Comparison of ENCODE assay signal across 15 cellular contexts in genomic region chr14:52032196-52032865, GRCh38. TPM values are rescaled to one million over a fixed set of nuclear protein-coding genes. Genes with fewer than 3 reads are reported as not detected.
DNase-seq lines count a peak whose midpoint lies in the region; ATAC-seq and TF ChIP-seq lines count a peak whose summit lies in the region.
"Had no signal": no experiment of that assay in that cellular context is flagged by ENCODE, and none has a peak within 500 bp of the region (broad histone marks: within the 10 kb centered on the region; RNA-seq: fewer than 3 reads in every experiment).

No MANE protein-coding gene starts in this region.

- peak overlapping the region in 1 of 2 experiments; percentile 7 for H2BK12ac ChIP-seq in mesenchymal stem cell (ENCODE audit: low read length in 2 of 2)

- intact Hi-C loops in esophagus muscularis mucosa (cut with DNase I) = loop anchor here (5.0 kb wide), 1 partner anchor 35 kb away; no protein-coding TSS in a partner anchor

- H3K27ac ChIP-seq in esophagus muscularis mucosa (replicated peaks in 1 of 4) (peak overlapping the region in 3 of 4 donors; percentile 25 to 47 (median 35)), mesenchymal stem cell (ENCODE audit: low read length, poor library complexity, severe bottlenecking) (no peak overlapping the region), thoracic aorta (peak overlapping the region; percentile 63 to 70)
- H3K27ac ChIP-seq: colonic mucosa, WERI-Rb-1 had no signal

- TF ChIP-seq CTCF in esophagus muscularis mucosa (IDR thresholded peaks at IDR 0.05) (no peak), thoracic aorta (IDR thresholded peaks at IDR 0.05) (no peak)

- H2BK15ac ChIP-seq in mesenchymal stem cell (ENCODE audit: low read depth, poor library complexity, severe bottlenecking) = no peak overlapping the region

- H3K4me3 ChIP-seq in esophagus muscularis mucosa = no peak overlapping the region
- H3K4me3 ChIP-seq in mesenchymal stem cell (ENCODE audit: insufficient read depth in 1 of 2, low read depth in 1 of 2, low read length in 2 of 2) = peak overlapping the region in 1 of 2 experiments; percentile 61
- peak overlapping the region; percentile 29 for H3K4me3 ChIP-seq in thoracic aorta
- H3K4me3 ChIP-seq: BLaER1 treated with 17β-estradiol and CSF1 and Interleukin-3, amounts not matched to agents 10 nM and 100 nM; colonic mucosa had no signal

- H3K9ac ChIP-seq in mesenchymal stem cell (ENCODE audit: low read length) = peak overlapping the region; percentile 79
- H3K9ac ChIP-seq: BLaER1 treated with 17β-estradiol and CSF1 and Interleukin-3, amounts not matched to agents 10 nM and 100 nM had no signal

- no peak overlapping the region for H3K23ac ChIP-seq in mesenchymal stem cell (ENCODE audit: low read length in 2 of 2)

- H2BK120ac ChIP-seq in mesenchymal stem cell (ENCODE audit: low read depth, low read length) = no peak overlapping the region

- no peak overlapping the region for H3K4me2 ChIP-seq in mesenchymal stem cell (ENCODE audit: low read length, poor library complexity, severe bottlenecking)

- no peak for TF ChIP-seq POLR2A in esophagus muscularis mucosa (IDR thresholded peaks at IDR 0.05; ENCODE audit: low read depth)

- no peaks in the 10 kb centered on the region for H3K79me1 ChIP-seq in mesenchymal stem cell (replicated peaks; ENCODE audit: low read length, poor library complexity, severe bottlenecking)

- DNase-seq in M059J (ENCODE audit: low read depth) (peak; percentile 88), esophagus muscularis mucosa (ENCODE audit: extremely low spot score) (no peak), mesenchymal stem cell (peak; percentile 64), thoracic aorta (ENCODE audit: low spot score) (no peak), NCI-H1417 treated with DMSO at 0.1 percent for 48 hours (lab: John Stamatoyannopoulos, UW) (no peak), NCI-H2081 treated with DMSO at 0.1 percent for 48 hours (lab: John Stamatoyannopoulos, UW) (no peak), DMS114 treated with DMSO at 0.1 percent for 48 hours (lab: John Stamatoyannopoulos, UW; ENCODE audit: unreplicated experiment) (no peak), GF-D8 (lab: John Stamatoyannopoulos, UW) (no peak)
- DNase-seq: activated CD8-positive, alpha-beta memory T cell treated with anti-CD3 and anti-CD28 coated beads, Interleukin-2, amount 10 ng/mL, durations not matched to agents 7 days and 5 days; activated naive CD4-positive, alpha-beta T cell treated with Interleukin-2 at 50 U/mL for 16 hours; colonic mucosa; midbrain; WERI-Rb-1 had no signal

- H3K9me3 ChIP-seq in esophagus muscularis mucosa = no peaks in the 10 kb centered on the region
- no peaks in the 10 kb centered on the region for H3K9me3 ChIP-seq in mesenchymal stem cell (ENCODE audit: control insufficient read depth, low read length)
- H3K9me3 ChIP-seq in thoracic aorta = no peaks in the 10 kb centered on the region
- H3K9me3 ChIP-seq: colonic mucosa had no signal

- no peak for TF ChIP-seq EP300 in esophagus muscularis mucosa (IDR thresholded peaks at IDR 0.05)

- ATAC-seq in thoracic aorta (ENCODE audit: insufficient number of reproducible peaks, low FRiP score, low read depth) = no peak
- ATAC-seq: activated CD8-positive, alpha-beta memory T cell treated with anti-CD3 and anti-CD28 coated beads, Interleukin-2, amount 10 ng/mL, durations not matched to agents 7 days and 5 days; esophagus mucosa had no signal

- no peak overlapping the region for H3K4ac ChIP-seq in mesenchymal stem cell (ENCODE audit: low read depth in 1 of 2, low read length in 2 of 2)

- H3K18ac ChIP-seq in mesenchymal stem cell (ENCODE audit: low read depth in 1 of 2, low read length in 2 of 2) = peak overlapping the region in 1 of 2 experiments; percentile 3

- H2AK5ac ChIP-seq in mesenchymal stem cell (ENCODE audit: low read length, severe bottlenecking) = no peak overlapping the region

- no peak overlapping the region for H4K91ac ChIP-seq in mesenchymal stem cell (ENCODE audit: low read length)

- H3K14ac ChIP-seq in mesenchymal stem cell (ENCODE audit: low read length in 2 of 2) = no peak overlapping the region

- 58% methylated on average over 7 of the region's 7 CpGs for WGBS in esophagus muscularis mucosa
- 34% methylated on average over 7 of the region's 7 CpGs for WGBS in mesenchymal stem cell

- no peak overlapping the region for H4K8ac ChIP-seq in mesenchymal stem cell (ENCODE audit: low read length)

- no peak overlapping the region for H2BK5ac ChIP-seq in mesenchymal stem cell (ENCODE audit: low read depth, low read length, poor library complexity, severe bottlenecking)

- H2AFZ ChIP-seq in mesenchymal stem cell (ENCODE audit: low read depth, low read length) = no peak overlapping the region

- H3K27me3 ChIP-seq in esophagus muscularis mucosa (no peaks in the 10 kb centered on the region), mesenchymal stem cell (ENCODE audit: control insufficient read depth in 1 of 2, insufficient read depth in 1 of 2, low read length in 2 of 2) (no peaks in the 10 kb centered on the region), thoracic aorta (replicated peaks; ENCODE audit: insufficient read depth) (no peaks in the 10 kb centered on the region)
- H3K27me3 ChIP-seq: BLaER1 treated with 17β-estradiol and CSF1 and Interleukin-3, amounts not matched to agents 10 nM and 100 nM; colonic mucosa had no signal

- H3K36me3 ChIP-seq in esophagus muscularis mucosa = peaks cover 14 to 43% (median 38%) of the 10 kb centered on the region in 4 donors
- peaks cover 0 to 30% of the 10 kb centered on the region in 2 experiments for H3K36me3 ChIP-seq in mesenchymal stem cell (ENCODE audit: control insufficient read depth in 1 of 2, insufficient read depth in 2 of 2, low read depth in 1 of 2, low read length in 2 of 2)
- no peaks in the 10 kb centered on the region for H3K36me3 ChIP-seq in thoracic aorta
- H3K36me3 ChIP-seq: colonic mucosa, WERI-Rb-1 had no signal

- H3K4me1 ChIP-seq in esophagus muscularis mucosa (peaks cover 9 to 31% (median 19%) of the 10 kb centered on the region in 4 donors), mesenchymal stem cell (ENCODE audit: control insufficient read depth, insufficient read depth, low read depth, low read length) (peaks cover 5% of the 10 kb centered on the region), thoracic aorta (ENCODE audit: control insufficient read depth in 1 of 2, low read depth in 2 of 2) (peaks cover 12 to 28% of the 10 kb centered on the region in 2 donors)
- H3K4me1 ChIP-seq: colonic mucosa had no signal

RNA-seq across cellular contexts. Expression of gene NID2, which starts 36.5 kb away (rescaled TPM):
- total RNA-seq in M059J (2014; rRNA removed; shearing (Covaris generic)) = 69.9 and 72.7 TPM in 2 replicates
- total RNA-seq in esophagus muscularis mucosa = 10 to 100 TPM; 40.4 to 77.2 (median 57.5) TPM
- 213 TPM for polyA plus RNA-seq in mesenchymal stem cell (2013, experiment 1 of 2)
- 208 TPM for polyA plus RNA-seq in mesenchymal stem cell (2013, experiment 2 of 2)
- total RNA-seq in thoracic aorta = 10 to 100 TPM; 21.0 to 33.3 TPM

RNA-seq across cellular contexts. Expression of gene RTRAF, which starts 43.0 kb away (rescaled TPM):
- total RNA-seq in M059J (2014; rRNA removed; shearing (Covaris generic)) = 146 and 189 TPM in 2 replicates
- total RNA-seq in esophagus muscularis mucosa (100 to 1,000 TPM in 1 of 4 donors, 10 to 100 TPM in 3; 66.4 to 122 (median 70.1) TPM), thoracic aorta (10 to 100 TPM; 36.9 to 44.8 TPM)
- 522 TPM for polyA plus RNA-seq in mesenchymal stem cell (2013, experiment 1 of 2)
- polyA plus RNA-seq in mesenchymal stem cell (2013, experiment 2 of 2) = 530 TPM

Comparison
In these comparisons a context has a peak if more than half of its experiments do, and no peak if none do; other contexts are left out.
1. DNase-seq: peak in M059J (single experiment) and mesenchymal stem cell (single experiment); none in esophagus muscularis mucosa (single experiment), thoracic aorta (single experiment), NCI-H1417 treated with DMSO at 0.1 percent for 48 hours (single experiment), NCI-H2081 treated with DMSO at 0.1 percent for 48 hours (single experiment), DMS114 treated with DMSO at 0.1 percent for 48 hours (single experiment) and GF-D8 (single experiment).